In genomic region chr10:4982764-4983226, GRCh38 we compare ENCODE assay signal across 17 cellular contexts. TPM values are rescaled to one million over a fixed set of nuclear protein-coding genes. Genes with fewer than 3 reads are reported as not detected.
DNase-seq lines count a peak whose midpoint lies in the region; ATAC-seq and TF ChIP-seq lines count a peak whose summit lies in the region.
"Had no signal": no experiment of that assay in that cellular context is flagged by ENCODE, and none has a peak within 500 bp of the region (broad histone marks: within the 10 kb centered on the region; RNA-seq: fewer than 3 reads in every experiment).

No MANE protein-coding gene starts in this region.

- no peak overlapping the region for H4K5ac ChIP-seq in mesendoderm (ENCODE audit: low read length)

- H3K79me2 ChIP-seq in hepatocyte, result no peaks in the 10 kb centered on the region
- no peaks in the 10 kb centered on the region for H3K79me2 ChIP-seq in mesendoderm (ENCODE audit: control insufficient read depth, insufficient read depth, low read length)

- no peaks in the 10 kb centered on the region; the same call in 1 of the 2 replicates for H3K27me3 Mint-ChIP-seq in WTC11 (ENCODE audit: low read depth)
- H3K27me3 Mint-ChIP-seq: dendritic cell treated with granulocyte-macrophage colony-stimulating factor and Interleukin-4, amounts not matched to agents 40 ng/mL and 50 ng/mL, for 4 days had no signal

- H3K36me3 Mint-ChIP-seq in WTC11, result 0 out of 2 replicates have a peak, but pooled peaks cover 6% of the 10 kb centered on the region
- H3K36me3 Mint-ChIP-seq: immature natural killer cell had no signal

- DNase-seq in Daoy (ENCODE audit: low read depth) (peak; percentile 8), cardiac fibroblast (ENCODE audit: low read depth in 2 of 2) (peak; percentile 39 to 53), hepatocyte (ENCODE audit: low spot score) (peak; percentile 32), sciatic nerve (ENCODE audit: low spot score) (no peak), mesendoderm (no peak), WTC11 (ENCODE audit: low spot score) (no peak), breast epithelium (ENCODE audit: low spot score in 2 of 2) (no peak)
- DNase-seq: activated CD4-positive, alpha-beta T cell treated with anti-CD3 and anti-CD28 coated beads, Interleukin-2, amount 50 U/mL, for 1 hour; Calu3; foreskin melanocyte; immature natural killer cell; SIG-M5 had no signal

- 84% methylated on average over 9 of the region's 9 CpGs for WGBS in hepatocyte (ENCODE audit: low lambda C conversion rate, missing lambda C conversion rate)
- no CpG with 5 or more reads among the region's 9 CpGs for WGBS in mesendoderm (ENCODE audit: extremely low coverage, insufficient coverage, low lambda C conversion rate)

- TF ChIP-seq CTCF in cardiac fibroblast (IDR thresholded peaks at IDR 0.05; ENCODE audit: low read depth, low read length), result no peak
- no peak for TF ChIP-seq CTCF in hepatocyte (IDR thresholded peaks at IDR 0.05; ENCODE audit: poor library complexity)
- no peak for TF ChIP-seq CTCF in WTC11 (IDR thresholded peaks at IDR 0.05)
- no peak for TF ChIP-seq CTCF in breast epithelium (IDR thresholded peaks at IDR 0.05)

- H2BK5ac ChIP-seq in mesendoderm (ENCODE audit: low read length), result no peak overlapping the region

- H3K4me3 Mint-ChIP-seq in WTC11, result no peak overlapping the region
- H3K4me3 Mint-ChIP-seq: dendritic cell treated with granulocyte-macrophage colony-stimulating factor and Interleukin-4, amounts not matched to agents 40 ng/mL and 50 ng/mL, for 4 days; immature natural killer cell; T-helper 2 cell treated with Interferon-gamma antibody and Interleukin-4, amounts not matched to agents 5 μg/mL and 100 μg/mL, for 36 hours had no signal

- no peaks in the 10 kb centered on the region for H3K9me3 ChIP-seq in hepatocyte (ENCODE audit: low read depth)
- H3K9me3 ChIP-seq in breast epithelium, result no peaks in the 10 kb centered on the region
- H3K9me3 ChIP-seq: adrenal gland, prostate gland had no signal

- no peak overlapping the region for H3K4ac ChIP-seq in mesendoderm (ENCODE audit: low read depth, low read length)

- H3K27me3 ChIP-seq in hepatocyte (no peaks in the 10 kb centered on the region), mesendoderm (ENCODE audit: insufficient read depth, low read length, poor library complexity) (no peaks in the 10 kb centered on the region), breast epithelium (no peaks in the 10 kb centered on the region)
- H3K27me3 ChIP-seq: adrenal gland had no signal

- intact Hi-C loops in sciatic nerve (cut with DNase I), result no loop called here
- intact Hi-C loops in breast epithelium (cut with DNase I; ENCODE audit: low total_unique reads), result no loop called here

- ATAC-seq in sciatic nerve (peak; percentile 63), GM19397 (IDR thresholded peaks at IDR 0.05; ENCODE audit: unreplicated experiment) (no peak), WTC11 (no peak)

- H3K79me1 ChIP-seq in mesendoderm (ENCODE audit: low read length), result no peaks in the 10 kb centered on the region

- no peak for TF ChIP-seq POLR2A in breast epithelium (IDR thresholded peaks at IDR 0.05)

- no peak overlapping the region for H3K23ac ChIP-seq in mesendoderm (ENCODE audit: low read length)

- H3K4me1 Mint-ChIP-seq in WTC11, result peaks cover 21% of the 10 kb centered on the region

- H3K4me3 ChIP-seq in cardiac fibroblast (replicated peaks in 1 of 2; ENCODE audit: low read depth in 2 of 2, low read length in 2 of 2) (no peak overlapping the region), hepatocyte (no peak overlapping the region), mesendoderm (ENCODE audit: low read length) (no peak overlapping the region), breast epithelium (no peak overlapping the region)
- H3K4me3 ChIP-seq: adrenal gland, prostate gland had no signal

- H3K18ac ChIP-seq in mesendoderm (ENCODE audit: low read length), result no peak overlapping the region

- no peak overlapping the region for H3K56ac ChIP-seq in mesendoderm (ENCODE audit: low read length)

- H3K4me1 ChIP-seq in hepatocyte (ENCODE audit: insufficient read depth) (peaks cover 14% of the 10 kb centered on the region), mesendoderm (ENCODE audit: control insufficient read depth, low read depth, low read length) (no peaks in the 10 kb centered on the region), breast epithelium (no peaks in the 10 kb centered on the region)
- H3K4me1 ChIP-seq: adrenal gland, prostate gland had no signal

- H2AFZ ChIP-seq in hepatocyte, result no peak overlapping the region

- CTCF ChIA-PET in WTC11 (lab: Charles Lee), result interaction anchor here (0.7 to 5.4 kb wide), 7 partner anchors 20 to 168 kb away, joined by 3 to 70 read pairs (median 6); partner anchors contain the start of gene AKR1C1

- H3K27ac ChIP-seq in hepatocyte (peak overlapping the region; percentile 78), mesendoderm (ENCODE audit: low read depth, low read length) (no peak overlapping the region), breast epithelium (no peak overlapping the region)
- H3K27ac ChIP-seq: adrenal gland, prostate gland had no signal

- H4K8ac ChIP-seq in mesendoderm (ENCODE audit: low read depth, low read length), result no peak overlapping the region

- H3K4me2 ChIP-seq in hepatocyte, result no peak overlapping the region
- no peak overlapping the region for H3K4me2 ChIP-seq in mesendoderm (ENCODE audit: low read length)

- H4K20me1 ChIP-seq in hepatocyte (ENCODE audit: insufficient read depth, poor library complexity, severe bottlenecking), result no peaks in the 10 kb centered on the region

- POLR2A ChIA-PET in WTC11 (lab: Charles Lee), result no interaction called here

- H3K27ac Mint-ChIP-seq in WTC11, result no peak overlapping the region
- H3K27ac Mint-ChIP-seq: dendritic cell treated with granulocyte-macrophage colony-stimulating factor and Interleukin-4, amounts not matched to agents 40 ng/mL and 50 ng/mL, for 4 days; immature natural killer cell; T-helper 2 cell treated with Interferon-gamma antibody and Interleukin-4, amounts not matched to agents 5 μg/mL and 100 μg/mL, for 36 hours had no signal

- no peak overlapping the region for H2AK5ac ChIP-seq in mesendoderm (ENCODE audit: low read length)

- no peaks in the 10 kb centered on the region for H3K36me3 ChIP-seq in hepatocyte (replicated peaks; ENCODE audit: insufficient read depth, low read depth)
- no peaks in the 10 kb centered on the region for H3K36me3 ChIP-seq in mesendoderm (ENCODE audit: control insufficient read depth, insufficient read depth, low read length)
- H3K36me3 ChIP-seq in breast epithelium, result no peaks in the 10 kb centered on the region
- H3K36me3 ChIP-seq: adrenal gland, prostate gland had no signal

- no peak overlapping the region for H3K9ac ChIP-seq in mesendoderm (ENCODE audit: low read length)

- H3K9me2 ChIP-seq in hepatocyte (replicated peaks; ENCODE audit: insufficient read depth), result no peaks in the 10 kb centered on the region

- H3K9me3 Mint-ChIP-seq in WTC11, result peaks cover 21% of the 10 kb centered on the region
- H3K9me3 Mint-ChIP-seq: dendritic cell treated with granulocyte-macrophage colony-stimulating factor and Interleukin-4, amounts not matched to agents 40 ng/mL and 50 ng/mL, for 4 days; immature natural killer cell; T-helper 2 cell treated with Interferon-gamma antibody and Interleukin-4, amounts not matched to agents 5 μg/mL and 100 μg/mL, for 36 hours had no signal

- no peak overlapping the region for H2BK15ac ChIP-seq in mesendoderm (replicated peaks; ENCODE audit: low read depth)

- no peak overlapping the region for H2BK120ac ChIP-seq in mesendoderm (ENCODE audit: low read depth, low read length)

TF ChIP-seq in WTC11, 78 proteins besides CTCF, POLR2A, EP300 and RAD21:
- TF ChIP-seq SOX15 (CRISPR knock-in tag; IDR thresholded peaks at IDR 0.05) (no peak), MYBL2 (CRISPR knock-in tag; IDR thresholded peaks at IDR 0.05) (no peak), GRHL2 (CRISPR knock-in tag; IDR thresholded peaks at IDR 0.05; ENCODE audit: insufficient replicate concordance, severe bottlenecking) (no peak), USF1 (CRISPR knock-in tag; IDR thresholded peaks at IDR 0.05) (no peak), ZMAT4 (CRISPR knock-in tag; IDR thresholded peaks at IDR 0.05) (no peak)

RNA-seq across cellular contexts. Expression of gene AKR1C1, which starts 19.6 kb away (rescaled TPM):
- total RNA-seq in Daoy (2014; rRNA removed; shearing (Covaris generic)), result 0.40 and 0.51 TPM in 2 replicates
- total RNA-seq in hepatocyte, result 175 and 179 TPM in 2 replicates
- 67.8 and 106 TPM in 2 replicates for polyA plus RNA-seq in hepatocyte
- 84.2 TPM for total RNA-seq in sciatic nerve
- polyA plus RNA-seq in mesendoderm (2013, experiment 1 of 2), result 0.76 TPM
- polyA plus RNA-seq in mesendoderm (2013, experiment 2 of 2), result 0.84 TPM
- total RNA-seq in WTC11 (2021), result 3.9 to 4.3 TPM (median 4.1 TPM) in 3 replicates
- total RNA-seq in breast epithelium, result 100 to 1,000 TPM in 1 of 3 donors, 10 to 100 TPM in 2; 24.1 to 214 (median 31.5) TPM
- polyA plus RNA-seq: immature natural killer cell had no signal

RNA-seq across cellular contexts. Expression of gene AKR1C2, which starts 20.9 kb away (rescaled TPM):
- total RNA-seq in Daoy (2014; rRNA removed; shearing (Covaris generic)), result 1.4 and 1.9 TPM in 2 replicates
- total RNA-seq in hepatocyte (47.7 and 51.0 TPM in 2 replicates), sciatic nerve (97.9 TPM), WTC11 (2021) (1.1 to 1.3 TPM (median 1.2 TPM) in 3 replicates), breast epithelium (100 to 1,000 TPM in 1 of 3 donors, 10 to 100 TPM in 2; 25.9 to 259 (median 25.9) TPM)
- polyA plus RNA-seq in hepatocyte, result 35.0 and 51.7 TPM in 2 replicates
- 0.65 TPM for polyA plus RNA-seq in mesendoderm (2013, experiment 1 of 2)
- polyA plus RNA-seq in mesendoderm (2013, experiment 2 of 2), result 0.48 TPM
- polyA plus RNA-seq: immature natural killer cell had no signal

Comparison
In these comparisons a context has a peak if more than half of its experiments do, and no peak if none do; other contexts are left out.
1. DNase-seq: peak in Daoy (single experiment), cardiac fibroblast (2 of 2) and hepatocyte (single experiment); none in sciatic nerve (single experiment), mesendoderm (single experiment), WTC11 (single experiment) and breast epithelium (0 of 2).